In the genomic region with DNA sequence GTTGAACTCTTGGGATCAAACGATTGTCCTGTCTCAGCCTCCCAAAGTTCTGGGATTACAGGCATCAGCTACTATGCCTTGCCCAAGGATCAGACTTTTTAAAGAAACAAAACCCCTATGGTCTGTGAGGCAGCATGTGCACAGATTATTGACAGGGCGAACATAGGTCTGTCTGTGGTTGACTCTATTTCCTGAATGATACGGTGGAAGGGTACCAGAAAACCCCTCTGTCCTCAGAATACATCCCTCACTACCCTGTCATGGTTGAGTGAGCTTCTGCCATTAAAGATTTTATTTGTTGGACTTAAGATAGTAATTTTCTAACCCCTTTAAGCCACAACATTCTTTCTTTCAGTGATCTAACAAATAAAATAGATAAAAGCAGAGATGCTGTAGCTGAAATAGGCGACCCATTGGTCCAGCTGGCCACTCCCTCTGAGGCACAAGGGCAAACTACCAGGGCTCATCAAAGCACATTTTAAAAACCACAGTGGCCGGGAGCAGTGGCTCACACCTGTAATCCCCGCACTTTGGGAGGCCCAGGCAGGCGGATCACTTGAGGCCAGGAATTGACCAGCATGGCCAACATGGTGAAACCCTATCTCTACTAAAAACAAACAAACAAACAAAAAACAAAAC, we compare ENCODE assay signal across 15 cellular contexts.
DNase-seq lines count a peak whose midpoint lies in the region; ATAC-seq and TF ChIP-seq lines count a peak whose summit lies in the region.
"Had no signal": no experiment of that assay in that cellular context is flagged by ENCODE, and none has a peak within 500 bp of the region (broad histone marks: within the 10 kb centered on the region; RNA-seq: fewer than 3 reads in every experiment).

No MANE protein-coding gene starts in this region.

- H3K9me3 ChIP-seq in mucosa of descending colon, result no peaks in the 10 kb centered on the region

- DNase-seq in NCI-H69 (lab: John Stamatoyannopoulos, UW) (no peak), mucosa of descending colon (no peak), NCI-H345 treated with DMSO at 0.1 percent for 48 hours (lab: John Stamatoyannopoulos, UW; ENCODE audit: unreplicated experiment) (no peak)
- DNase-seq in stimulated activated CD4-positive, alpha-beta T cell treated with anti-CD3 and anti-CD28 coated beads, Interleukin-1b, Interleukin-23, amount 100 ng/mL, for 48 hours, result no peak
- DNase-seq: activated naive CD8-positive, alpha-beta T cell treated with anti-CD3 and anti-CD28 coated beads, Interleukin-2, amount 50 U/mL, for 24 hours; cortex of kidney; GF-D8; MM.1S; NCI-H226; T1000 had no signal

- no peak overlapping the region for H3K27ac Mint-ChIP-seq in activated T-helper 17 cell treated with anti-CD3 and anti-CD28 coated beads, Interleukin-2, amount 50 U/mL, for 72 hours
- H3K27ac Mint-ChIP-seq: GM23338 had no signal

- no peak overlapping the region for H3K4me3 ChIP-seq in mucosa of descending colon
- H3K4me3 ChIP-seq: GM23338 had no signal

- ATAC-seq in GM18508 (IDR thresholded peaks at IDR 0.05; ENCODE audit: insufficient read depth, unreplicated experiment) (peak; percentile 82), GM21367 (IDR thresholded peaks at IDR 0.05; ENCODE audit: unreplicated experiment) (peak; percentile 52), HG03066 (IDR thresholded peaks at IDR 0.05; ENCODE audit: low read depth, unreplicated experiment) (peak; percentile 56), mucosa of descending colon (no peak)
- no peak for ATAC-seq in activated T-helper 17 cell treated with anti-CD3 and anti-CD28 coated beads, Interleukin-2, amount 50 U/mL, for 72 hours (replicated peaks)
- ATAC-seq: activated naive CD8-positive, alpha-beta T cell treated with anti-CD3 and anti-CD28 coated beads, Interleukin-2, amount 50 U/mL, for 24 hours; GM23338 had no signal

- H3K27me3 Mint-ChIP-seq in activated T-helper 17 cell treated with anti-CD3 and anti-CD28 coated beads, Interleukin-2, amount 50 U/mL, for 72 hours, result no peaks in the 10 kb centered on the region
- H3K27me3 Mint-ChIP-seq: activated naive CD8-positive, alpha-beta T cell treated with anti-CD3 and anti-CD28 coated beads, Interleukin-2, amount 50 U/mL, for 24 hours had no signal

- H3K9me3 Mint-ChIP-seq in activated T-helper 17 cell treated with anti-CD3 and anti-CD28 coated beads, Interleukin-2, amount 50 U/mL, for 72 hours, result no peaks in the 10 kb centered on the region
- H3K9me3 Mint-ChIP-seq: activated naive CD8-positive, alpha-beta T cell treated with anti-CD3 and anti-CD28 coated beads, Interleukin-2, amount 50 U/mL, for 24 hours; GM23338 had no signal

- H3K4me3 Mint-ChIP-seq in activated T-helper 17 cell treated with anti-CD3 and anti-CD28 coated beads, Interleukin-2, amount 50 U/mL, for 72 hours, result peak overlapping the region; percentile 82
- H3K4me3 Mint-ChIP-seq: activated naive CD8-positive, alpha-beta T cell treated with anti-CD3 and anti-CD28 coated beads, Interleukin-2, amount 50 U/mL, for 24 hours; GM23338 had no signal

- no peaks in the 10 kb centered on the region for H3K36me3 ChIP-seq in mucosa of descending colon (ENCODE audit: low read depth)

- no peak for TF ChIP-seq CTCF in mucosa of descending colon (IDR thresholded peaks at IDR 0.05)

- no peaks in the 10 kb centered on the region for H3K4me1 ChIP-seq in mucosa of descending colon (ENCODE audit: low read depth)

- H3K36me3 Mint-ChIP-seq in activated T-helper 17 cell treated with anti-CD3 and anti-CD28 coated beads, Interleukin-2, amount 50 U/mL, for 72 hours (ENCODE audit: low read depth), result peaks cover 32% of the 10 kb centered on the region

- peaks cover 37% of the 10 kb centered on the region for H3K4me1 Mint-ChIP-seq in activated T-helper 17 cell treated with anti-CD3 and anti-CD28 coated beads, Interleukin-2, amount 50 U/mL, for 72 hours

- intact Hi-C loops in mucosa of descending colon (cut with DNase I, micrococcal nuclease), result no loop called here

Comparison
In these comparisons a context has a peak if more than half of its experiments do, and no peak if none do; other contexts are left out.
1. ATAC-seq: peak in GM18508 (single experiment), GM21367 (single experiment) and HG03066 (single experiment); none in activated T-helper 17 cell treated with anti-CD3 and anti-CD28 coated beads, Interleukin-2, amount 50 U/mL, for 72 hours (single experiment) and mucosa of descending colon (single experiment).